In the genomic region with DNA sequence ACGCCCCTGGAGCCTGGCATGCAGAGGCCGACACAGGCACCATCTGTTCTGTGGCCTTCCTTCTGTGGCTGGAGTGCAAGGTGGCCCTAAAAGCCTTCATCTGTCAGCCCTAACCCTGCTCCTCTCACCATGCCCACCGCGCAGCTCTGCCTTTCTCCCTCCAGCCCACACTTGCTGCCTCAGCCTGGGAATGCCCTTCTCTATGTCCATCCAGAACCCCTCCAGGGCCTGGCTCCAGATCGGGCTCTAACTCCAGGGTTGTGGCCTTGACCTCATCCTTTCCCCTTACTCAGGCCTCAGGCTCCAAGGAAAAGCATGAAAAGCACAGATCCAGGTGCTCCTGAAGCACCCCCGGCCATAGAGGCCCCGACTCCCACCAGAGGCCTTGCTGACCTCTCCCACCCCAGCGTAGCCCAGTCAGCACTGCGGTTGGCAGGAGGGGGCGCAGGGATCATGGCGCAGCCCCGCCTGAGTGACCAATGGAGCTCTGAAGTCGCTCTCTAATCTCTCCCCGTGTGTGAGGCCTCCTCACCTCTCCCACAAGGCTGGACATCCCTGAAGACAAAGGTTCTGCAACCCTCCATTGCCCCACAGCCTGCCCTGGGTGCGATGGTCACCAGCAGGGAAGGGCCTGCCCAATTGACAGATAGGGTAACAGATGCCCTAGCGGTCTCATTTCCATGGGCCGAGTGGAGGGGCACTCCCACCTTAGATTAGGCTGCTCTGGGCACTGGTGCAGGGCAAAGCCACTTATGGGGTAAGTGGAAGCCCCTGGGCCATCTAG, we compare ENCODE assay signal across 14 cellular contexts. TPM values are rescaled to one million over a fixed set of nuclear protein-coding genes. Genes with fewer than 3 reads are reported as not detected.
DNase-seq lines count a peak whose midpoint lies in the region; ATAC-seq lines count a peak whose summit lies in the region.
"Had no signal": no experiment of that assay in that cellular context is flagged by ENCODE, and none has a peak within 500 bp of the region (broad histone marks: within the 10 kb centered on the region; RNA-seq: fewer than 3 reads in every experiment).

No MANE protein-coding gene starts in this region.

- H3K4me3 ChIP-seq in BLaER1 treated with 17β-estradiol and CSF1 and Interleukin-3, amounts not matched to agents 10 nM and 100 nM: no peak overlapping the region
- no peak overlapping the region for H3K4me3 ChIP-seq in skeletal muscle satellite cell (ENCODE audit: low read length)
- H3K4me3 ChIP-seq: BLaER1 had no signal

- H4K20me1 ChIP-seq in BLaER1 treated with 17β-estradiol and CSF1 and Interleukin-3, amounts not matched to agents 10 nM and 100 nM: peaks cover 32 to 100% (median 95%) of the 10 kb centered on the region in 11 experiments; a peak in 21 of 22 replicates

- H3K27me3 ChIP-seq in BLaER1 treated with 17β-estradiol and CSF1 and Interleukin-3, amounts not matched to agents 10 nM and 100 nM: no peaks in the 10 kb centered on the region
- no peaks in the 10 kb centered on the region for H3K27me3 ChIP-seq in layer of hippocampus (ENCODE audit: control insufficient read depth, insufficient read depth, low read length)
- no peaks in the 10 kb centered on the region for H3K27me3 ChIP-seq in skeletal muscle satellite cell (ENCODE audit: control insufficient read depth, insufficient read depth, low read length)
- H3K27me3 ChIP-seq: BLaER1 had no signal

- ATAC-seq in HG02840 (IDR thresholded peaks at IDR 0.05; ENCODE audit: low FRiP score, unreplicated experiment): no peak
- ATAC-seq: activated T-cell treated with anti-CD3 and anti-CD28 coated beads, Interleukin-2, amount 50 U/mL, for 72 hours had no signal

- H3K27ac ChIP-seq in BLaER1 treated with 17β-estradiol and CSF1 and Interleukin-3, amounts not matched to agents 10 nM and 100 nM: peak overlapping the region in 6 of 11 experiments; percentile 9 to 48 (median 32); a peak in 7 of 22 replicates
- H3K27ac ChIP-seq in angular gyrus (ENCODE audit: low read depth, low read length) (peak overlapping the region; percentile 75), layer of hippocampus (ENCODE audit: low read depth, low read length) (peak overlapping the region; percentile 94)

- no peaks in the 10 kb centered on the region for H3K9me3 ChIP-seq in BLaER1 treated with 17β-estradiol and CSF1 and Interleukin-3, amounts not matched to agents 10 nM and 100 nM (replicated peaks in 1 of 11)
- no peaks in the 10 kb centered on the region for H3K9me3 ChIP-seq in skeletal muscle satellite cell (replicated peaks; ENCODE audit: low read length)
- H3K9me3 ChIP-seq: BLaER1 had no signal

- peaks cover 0 to 81% (median 44%) of the 10 kb centered on the region in 11 experiments; a peak in 17 of 22 replicates for H3K36me3 ChIP-seq in BLaER1 treated with 17β-estradiol and CSF1 and Interleukin-3, amounts not matched to agents 10 nM and 100 nM
- peaks cover 25% of the 10 kb centered on the region for H3K36me3 ChIP-seq in skeletal muscle satellite cell (ENCODE audit: insufficient read depth, low read length)

- DNase-seq in pons (ENCODE audit: low spot score) (no peak), DMS53 treated with DMSO at 0.1 percent for 48 hours (lab: John Stamatoyannopoulos, UW; ENCODE audit: unreplicated experiment) (no peak), NAMALWA (ENCODE audit: low spot score) (no peak)
- DNase-seq: activated T-cell treated with anti-CD3 and anti-CD28 coated beads, Interleukin-2, amount 50 U/mL, for 72 hours; kidney glomerular epithelial cell; NCI-H1092; NCI-H510A treated with DMSO at 0.1 percent for 48 hours had no signal

- peak overlapping the region in 9 of 11 experiments; percentile 29 to 86 (median 64); a peak in 14 of 22 replicates for H3K4me2 ChIP-seq in BLaER1 treated with 17β-estradiol and CSF1 and Interleukin-3, amounts not matched to agents 10 nM and 100 nM
- H3K4me2 ChIP-seq in skeletal muscle satellite cell (ENCODE audit: low read length): peak overlapping the region; percentile 86
- H3K4me2 ChIP-seq: BLaER1 had no signal

- H3K9ac ChIP-seq in BLaER1 treated with 17β-estradiol and CSF1 and Interleukin-3, amounts not matched to agents 10 nM and 100 nM: peak overlapping the region in 6 of 11 experiments; percentile 10 to 65 (median 33); a peak in 6 of 22 replicates
- H3K9ac ChIP-seq in skeletal muscle satellite cell (ENCODE audit: low read depth, low read length): peak overlapping the region; percentile 80
- H3K9ac ChIP-seq: BLaER1, parathyroid adenoma had no signal

- H3K4me1 ChIP-seq in BLaER1 treated with 17β-estradiol and CSF1 and Interleukin-3, amounts not matched to agents 10 nM and 100 nM: peaks cover 46 to 79% (median 59%) of the 10 kb centered on the region in 10 experiments
- H3K4me1 ChIP-seq in skeletal muscle satellite cell (ENCODE audit: control insufficient read depth, insufficient read depth, low read length): peaks cover 68% of the 10 kb centered on the region
- H3K4me1 ChIP-seq: parathyroid adenoma had no signal

RNA-seq across cellular contexts. Expression of a gene that starts 9.2 kb away (rescaled TPM):
- 16.5 and 26.2 TPM in 2 replicates for total RNA-seq in skeletal muscle satellite cell (2012; rRNA removed)

Comparison
In these comparisons a context has a peak if more than half of its experiments do, and no peak if none do; other contexts are left out.
1. H3K27ac ChIP-seq: peak in every context shown above with its lines; median percentile 94 in layer of hippocampus; 75 in angular gyrus; 32 in BLaER1 treated with 17β-estradiol and CSF1 and Interleukin-3, amounts not matched to agents 10 nM and 100 nM.